Comparison of ENCODE assay signal across 29 cellular contexts in genomic region chrX:44980403-44980802, GRCh38.
"Had no signal": no experiment of that assay in that cellular context is flagged by ENCODE, and none has a peak within 500 bp of the region (broad histone marks: within the 10 kb centered on the region; RNA-seq: fewer than 3 reads in every experiment).

No MANE protein-coding gene starts in this region.

- H3K4me1 ChIP-seq: left lung, lower lobe of right lung, prostate gland, suprapubic skin, tibial artery, uterus had no signal

- H3K9ac ChIP-seq: neural progenitor cell had no signal

- H3K4me3 Mint-ChIP-seq: natural killer cell; nephron progenitor cell; neural progenitor cell; stimulated activated effector memory CD8-positive, alpha-beta T cell treated with anti-CD3 and anti-CD28 coated beads, Interleukin-12 subunit alpha, Interleukin-12 subunit beta, amount 100 ng/mL, for 72 hours; stimulated activated naive CD8-positive, alpha-beta T cell treated with anti-CD3 and anti-CD28 coated beads, Interleukin-15, Interleukin-2, amounts not matched to agents 100 ng/mL and 50 ng/mL, for 24 hours; type B pancreatic cell had no signal

- H3K9me3 Mint-ChIP-seq: natural killer cell; stimulated activated effector memory CD8-positive, alpha-beta T cell treated with anti-CD3 and anti-CD28 coated beads, Interleukin-12 subunit alpha, Interleukin-12 subunit beta, amount 100 ng/mL, for 72 hours; stimulated activated naive CD8-positive, alpha-beta T cell treated with anti-CD3 and anti-CD28 coated beads, Interleukin-15, Interleukin-2, amounts not matched to agents 100 ng/mL and 50 ng/mL, for 24 hours; type B pancreatic cell had no signal

- H3K27me3 Mint-ChIP-seq: naive B cell; stimulated activated naive CD8-positive, alpha-beta T cell treated with anti-CD3 and anti-CD28 coated beads, Interleukin-15, Interleukin-2, amounts not matched to agents 100 ng/mL and 50 ng/mL, for 24 hours; type B pancreatic cell had no signal

- H3K36me3 Mint-ChIP-seq: natural killer cell; stimulated activated effector memory CD8-positive, alpha-beta T cell treated with anti-CD3 and anti-CD28 coated beads, Interleukin-12 subunit alpha, Interleukin-12 subunit beta, amount 100 ng/mL, for 72 hours had no signal

- H3K4me3 ChIP-seq: heart right ventricle, hepatocyte, left lung, lower lobe of right lung, neural progenitor cell, prostate gland, skin epidermis, suprapubic skin, thoracic aorta, tibial artery, uterus had no signal

- ATAC-seq: heart right ventricle; left cardiac atrium; left lung; lower lobe of right lung; natural killer cell; right cardiac atrium; sciatic nerve; stimulated activated effector memory CD8-positive, alpha-beta T cell treated with anti-CD3 and anti-CD28 coated beads, Interleukin-12 subunit alpha, Interleukin-12 subunit beta, amount 100 ng/mL, for 72 hours had no signal

- H3K4me1 Mint-ChIP-seq: nephron progenitor cell, neural progenitor cell had no signal

- H3K9me3 ChIP-seq: left lung, lower lobe of right lung, neutrophil, prostate gland, suprapubic skin, thoracic aorta, uterus had no signal

- H3K27ac ChIP-seq: heart right ventricle, hepatocyte, left lung, lower lobe of right lung, neural progenitor cell, neutrophil, prostate gland, skin epidermis, suprapubic skin, thoracic aorta, tibial artery, uterus had no signal

- H2AFZ ChIP-seq: hepatocyte, neural progenitor cell had no signal

- H3K36me3 ChIP-seq: left lung, lower lobe of right lung, neural progenitor cell, neutrophil, prostate gland, suprapubic skin, thoracic aorta, uterus had no signal

- H3K27ac Mint-ChIP-seq: natural killer cell; nephron progenitor cell; neural progenitor cell; stimulated activated effector memory CD8-positive, alpha-beta T cell treated with anti-CD3 and anti-CD28 coated beads, Interleukin-12 subunit alpha, Interleukin-12 subunit beta, amount 100 ng/mL, for 72 hours; stimulated activated naive CD8-positive, alpha-beta T cell treated with anti-CD3 and anti-CD28 coated beads, Interleukin-15, Interleukin-2, amounts not matched to agents 100 ng/mL and 50 ng/mL, for 24 hours; type B pancreatic cell had no signal

- H3K4me2 ChIP-seq: hepatocyte, neural progenitor cell had no signal

- DNase-seq: heart right ventricle; islet precursor cell; kidney glomerular epithelial cell; left cardiac atrium; left lung; lower lobe of right lung; mammary epithelial cell; mesenchymal stem cell; naive B cell; natural killer cell; nephron progenitor cell; occipital lobe; retina; right cardiac atrium; stimulated activated CD4-positive, alpha-beta T cell treated with anti-CD3 and anti-CD28 coated beads, Interleukin-4, amount 100 ng/mL, for 24 hours; stimulated activated naive CD4-positive, alpha-beta T cell; tibial artery; uterus had no signal

- H3K27me3 ChIP-seq: heart right ventricle, hepatocyte, left lung, neural progenitor cell, neutrophil, suprapubic skin, tibial artery, uterus had no signal
